Comparison of ENCODE assay signal across 17 cellular contexts in genomic region chr6:17022604-17023003, GRCh38.
DNase-seq lines count a peak whose midpoint lies in the region; ATAC-seq and TF ChIP-seq lines count a peak whose summit lies in the region.
"Had no signal": no experiment of that assay in that cellular context is flagged by ENCODE, and none has a peak within 500 bp of the region (broad histone marks: within the 10 kb centered on the region; RNA-seq: fewer than 3 reads in every experiment).

No MANE protein-coding gene starts in this region.

- CTCF ChIA-PET in Caco-2 (lab: Charles Lee), result no interaction called here

- no peak overlapping the region for H2BK12ac ChIP-seq in mesenchymal stem cell (ENCODE audit: low read length in 2 of 2)

- no TSS peak for BruUV-seq in Caco-2 (replicated peaks; lab: Mats Ljungman, UMichigan)

- H4K8ac ChIP-seq in mesenchymal stem cell (ENCODE audit: low read length), result no peak overlapping the region

- H3K27me3 ChIP-seq in Caco-2 (replicated peaks; ENCODE audit: control insufficient read depth, insufficient read depth, low read length) (no peaks in the 10 kb centered on the region), mesenchymal stem cell (ENCODE audit: control insufficient read depth in 1 of 2, insufficient read depth in 1 of 2, low read length in 2 of 2) (peaks cover 0 to 5% of the 10 kb centered on the region in 2 experiments)

- H3K14ac ChIP-seq in mesenchymal stem cell (ENCODE audit: low read length in 2 of 2), result no peak overlapping the region

- H3K9ac ChIP-seq in mesenchymal stem cell (ENCODE audit: low read length), result no peak overlapping the region
- H3K9ac ChIP-seq: GM23248 had no signal

- H4K91ac ChIP-seq in mesenchymal stem cell (ENCODE audit: low read length), result no peak overlapping the region

- WGBS in mesenchymal stem cell, result 89% methylated on average over 3 of the region's 3 CpGs

- H2BK15ac ChIP-seq in mesenchymal stem cell (ENCODE audit: low read depth, poor library complexity, severe bottlenecking), result no peak overlapping the region

- ATAC-seq in GM21360 (IDR thresholded peaks at IDR 0.05; ENCODE audit: unreplicated experiment) (peak; percentile 85), HG03135 (IDR thresholded peaks at IDR 0.05; ENCODE audit: unreplicated experiment) (peak; percentile 65)
- ATAC-seq: stimulated activated naive CD8-positive, alpha-beta T cell treated with anti-CD3 and anti-CD28 coated beads, Interleukin-15, amount 100 ng/mL, for 72 hours; WTC11 had no signal

- no peak overlapping the region for H3K27ac Mint-ChIP-seq in Caco-2 (ENCODE audit: unreplicated experiment)
- H3K27ac Mint-ChIP-seq: dendritic cell treated with granulocyte-macrophage colony-stimulating factor and Interleukin-4, amounts not matched to agents 40 ng/mL and 50 ng/mL, for 4 days; stimulated activated naive CD8-positive, alpha-beta T cell treated with anti-CD3 and anti-CD28 coated beads, Interleukin-15, amount 100 ng/mL, for 72 hours; WTC11 had no signal

- no peak overlapping the region for H3K18ac ChIP-seq in mesenchymal stem cell (ENCODE audit: low read depth in 1 of 2, low read length in 2 of 2)

- H2BK5ac ChIP-seq in mesenchymal stem cell (ENCODE audit: low read depth, low read length, poor library complexity, severe bottlenecking), result no peak overlapping the region

- no peak overlapping the region for H3K4ac ChIP-seq in mesenchymal stem cell (ENCODE audit: low read depth in 1 of 2, low read length in 2 of 2)

- no peak overlapping the region for H3K4me3 Mint-ChIP-seq in Caco-2 (ENCODE audit: unreplicated experiment)
- H3K4me3 Mint-ChIP-seq: dendritic cell treated with granulocyte-macrophage colony-stimulating factor and Interleukin-4, amounts not matched to agents 40 ng/mL and 50 ng/mL, for 4 days; stimulated activated naive CD8-positive, alpha-beta T cell treated with anti-CD3 and anti-CD28 coated beads, Interleukin-15, amount 100 ng/mL, for 72 hours; WTC11 had no signal

- DNase-seq in GM12865 (ENCODE audit: low read depth) (peak; percentile 39), NOMO-1 treated with DMSO at 0.1 percent for 48 hours (lab: John Stamatoyannopoulos, UW; ENCODE audit: unreplicated experiment) (peak; percentile 88), Caco-2 (no peak), mesenchymal stem cell (no peak), islet precursor cell (no peak)
- DNase-seq in stimulated activated CD4-positive, alpha-beta T cell treated with anti-CD3 and anti-CD28 coated beads, Interleukin-15, amount 100 ng/mL, for 24 hours, result no peak
- DNase-seq: COR-L47; GF-D8; GM23248; midbrain; NCI-H446; stimulated activated naive CD8-positive, alpha-beta T cell treated with anti-CD3 and anti-CD28 coated beads, Interleukin-15, amount 100 ng/mL, for 72 hours had no signal

- no peaks in the 10 kb centered on the region for H3K36me3 Mint-ChIP-seq in Caco-2 (ENCODE audit: insufficient read depth, unreplicated experiment)

- H3K79me1 ChIP-seq in mesenchymal stem cell (replicated peaks; ENCODE audit: low read length, poor library complexity, severe bottlenecking), result no peaks in the 10 kb centered on the region

- H2AFZ ChIP-seq in mesenchymal stem cell (ENCODE audit: low read depth, low read length), result no peak overlapping the region
- H2AFZ ChIP-seq: GM23248 had no signal

- intact Hi-C loops in Caco-2 (cut with micrococcal nuclease; ENCODE audit: unreplicated experiment), result no loop called here

- POLR2A ChIA-PET in Caco-2 (lab: Charles Lee), result interaction anchor here (0.7 kb wide), 1 partner anchor 209 kb away, joined by 3 read pairs; no protein-coding TSS in a partner anchor

- H3K4me1 ChIP-seq in Caco-2 (no peaks in the 10 kb centered on the region), mesenchymal stem cell (ENCODE audit: control insufficient read depth, insufficient read depth, low read depth, low read length) (no peaks in the 10 kb centered on the region)

- no peak overlapping the region for H3K27ac ChIP-seq in mesenchymal stem cell (ENCODE audit: low read length, poor library complexity, severe bottlenecking)
- H3K27ac ChIP-seq: GM23248, skin epidermis had no signal

- H2BK120ac ChIP-seq in mesenchymal stem cell (ENCODE audit: low read depth, low read length), result no peak overlapping the region

- no peaks in the 10 kb centered on the region for H3K9me3 ChIP-seq in Caco-2
- peaks cover 4% of the 10 kb centered on the region for H3K9me3 ChIP-seq in mesenchymal stem cell (ENCODE audit: control insufficient read depth, low read length)

- no peaks in the 10 kb centered on the region for H3K4me1 Mint-ChIP-seq in Caco-2 (ENCODE audit: low read depth, unreplicated experiment)
- H3K4me1 Mint-ChIP-seq: stimulated activated naive CD8-positive, alpha-beta T cell treated with anti-CD3 and anti-CD28 coated beads, Interleukin-15, amount 100 ng/mL, for 72 hours had no signal

- no peak overlapping the region for H2AK5ac ChIP-seq in mesenchymal stem cell (ENCODE audit: low read length, severe bottlenecking)

- no peak overlapping the region for H3K4me2 ChIP-seq in mesenchymal stem cell (ENCODE audit: low read length, poor library complexity, severe bottlenecking)

- no peaks in the 10 kb centered on the region for H3K9me3 Mint-ChIP-seq in Caco-2 (ENCODE audit: unreplicated experiment)

- H3K36me3 ChIP-seq in Caco-2 (ENCODE audit: control insufficient read depth, insufficient read depth, low read length), result no peaks in the 10 kb centered on the region
- H3K36me3 ChIP-seq in mesenchymal stem cell (ENCODE audit: control insufficient read depth in 1 of 2, insufficient read depth in 2 of 2, low read depth in 1 of 2, low read length in 2 of 2), result no peaks in the 10 kb centered on the region

- TF ChIP-seq CTCF in GM12865 (IDR thresholded peaks at IDR 0.05; ENCODE audit: insufficient read depth, low read depth, low read length, missing control alignments) (no peak), Caco-2 (IDR thresholded peaks at IDR 0.05; ENCODE audit: insufficient read depth in 1 of 2, low read depth in 1 of 2, low read length in 1 of 2, severe bottlenecking in 1 of 2, unreplicated experiment in 1 of 2) (no peak)

- H3K27me3 Mint-ChIP-seq in Caco-2 (ENCODE audit: insufficient read depth, unreplicated experiment), result peaks cover 6% of the 10 kb centered on the region
- H3K27me3 Mint-ChIP-seq: dendritic cell treated with granulocyte-macrophage colony-stimulating factor and Interleukin-4, amounts not matched to agents 40 ng/mL and 50 ng/mL, for 4 days had no signal

- H3K4me3 ChIP-seq in GM12865 (ENCODE audit: low read depth, low read length) (no peak overlapping the region), Caco-2 (ENCODE audit: low read depth, low read length) (no peak overlapping the region), mesenchymal stem cell (ENCODE audit: insufficient read depth in 1 of 2, low read depth in 1 of 2, low read length in 2 of 2) (no peak overlapping the region)
- H3K4me3 ChIP-seq: GM23248, skin epidermis had no signal

- H3K23ac ChIP-seq in mesenchymal stem cell (ENCODE audit: low read length in 2 of 2), result no peak overlapping the region

Comparison
In these comparisons a context has a peak if more than half of its experiments do, and no peak if none do; other contexts are left out.
1. DNase-seq: peak in GM12865 (single experiment) and NOMO-1 treated with DMSO at 0.1 percent for 48 hours (single experiment); none in stimulated activated CD4-positive, alpha-beta T cell treated with anti-CD3 and anti-CD28 coated beads, Interleukin-15, amount 100 ng/mL, for 24 hours (single experiment), Caco-2 (0 of 2), mesenchymal stem cell (single experiment) and islet precursor cell (single experiment).